Comparison of ENCODE assay signal across 11 cellular contexts in the genomic region with DNA sequence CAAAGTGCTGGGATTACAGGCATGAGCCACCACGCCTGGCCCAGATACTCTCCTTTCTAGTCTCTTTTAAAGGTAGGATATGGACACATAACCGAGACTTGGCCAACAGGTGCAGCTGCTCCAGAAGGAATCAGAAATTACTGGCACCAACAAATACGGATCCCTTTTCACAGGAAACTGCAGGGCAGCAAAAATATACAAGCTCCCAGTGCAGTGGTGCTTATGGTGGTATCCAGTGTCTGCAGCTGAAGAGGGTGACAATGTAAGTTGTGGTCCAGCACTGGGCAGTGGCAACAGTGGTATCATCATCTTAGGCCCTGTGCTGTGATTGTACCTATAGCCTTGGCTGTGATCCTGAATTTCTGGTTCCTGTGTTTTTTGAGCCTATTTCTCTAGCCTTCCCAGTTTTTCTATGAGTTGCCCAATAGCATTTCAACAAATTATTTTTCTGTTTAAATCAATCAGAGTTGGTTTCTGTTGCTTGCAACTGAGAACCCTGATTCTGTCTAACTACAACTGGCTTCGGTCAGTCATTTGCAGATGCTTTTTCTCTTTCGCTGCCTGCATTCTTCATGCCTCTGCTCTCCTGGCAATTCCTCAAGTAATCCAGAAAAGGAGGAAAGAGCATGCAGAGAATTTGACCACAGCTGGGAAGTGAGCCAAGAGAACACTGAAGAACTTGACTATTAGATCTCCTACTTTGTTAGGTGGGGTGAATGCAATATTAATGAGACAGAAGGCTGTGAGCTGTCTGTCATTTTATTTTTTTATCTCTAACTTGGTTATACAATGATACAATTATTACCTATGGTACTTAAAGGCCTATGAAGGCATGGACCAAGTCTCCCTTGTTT. TPM values are rescaled to one million over a fixed set of nuclear protein-coding genes. Genes with fewer than 3 reads are reported as not detected.
A peak's percentile ranks its signal among the peaks of the same experiment; 100 is the strongest.
DNase-seq lines count a peak whose midpoint lies in the region; ATAC-seq and TF ChIP-seq lines count a peak whose summit lies in the region.
"Had no signal": no experiment of that assay in that cellular context is flagged by ENCODE, and none has a peak within 500 bp of the region (broad histone marks: within the 10 kb centered on the region; RNA-seq: fewer than 3 reads in every experiment).

No MANE protein-coding gene starts in this region.

- no peak for ATAC-seq in HG03280 (IDR thresholded peaks at IDR 0.05; ENCODE audit: unreplicated experiment)

- H4K20me1 ChIP-seq in PC-9 (ENCODE audit: insufficient read depth) (no peaks in the 10 kb centered on the region), fibroblast of lung (ENCODE audit: control insufficient read depth, extremely low read depth, insufficient read depth, low read length) (no peaks in the 10 kb centered on the region)

- DNase-seq in ELR (ENCODE audit: low read depth) (peak; percentile 89), PC-9 (peak; percentile 74 to 91), fibroblast of lung (ENCODE audit: low read depth in 2 of 2) (peak; percentile 98 to 99), GM19240 (ENCODE audit: insufficient read length, low spot score) (no peak), DMS53 treated with DMSO at 0.1 percent for 48 hours (lab: John Stamatoyannopoulos, UW; ENCODE audit: unreplicated experiment) (no peak), activated gamma-delta T cell treated with Interleukin-2 at 50 U/mL for 16 hours (no peak)
- DNase-seq: activated B cell treated with CpG ODN at 0.5 μM for 24 hours; stimulated activated CD4-positive, alpha-beta T cell treated with anti-CD3 and anti-CD28 coated beads, Interleukin-15, amount 100 ng/mL, for 24 hours had no signal

- intact Hi-C loops in PC-9 (cut with micrococcal nuclease; ENCODE audit: unreplicated experiment): no loop called here

- no peak overlapping the region for H2AFZ ChIP-seq in PC-9
- H2AFZ ChIP-seq in fibroblast of lung (ENCODE audit: low read length): no peak overlapping the region

- H3K9ac ChIP-seq in fibroblast of lung (ENCODE audit: insufficient read depth, low read length): no peak overlapping the region
- H3K9ac ChIP-seq in rectal smooth muscle tissue (ENCODE audit: low read length): no peak overlapping the region

- TF ChIP-seq CTCF in PC-9 (conservative IDR thresholded peaks at IDR 0.05) (no peak), fibroblast of lung (conservative IDR thresholded peaks at IDR 0.05 in 1 of 2, IDR thresholded peaks at IDR 0.05 in 1 of 2; ENCODE audit: low read depth in 1 of 2, low read length in 2 of 2) (no peak)

- H3K9me3 ChIP-seq in PC-9 (ENCODE audit: insufficient read depth, low read depth) (no peaks in the 10 kb centered on the region), fibroblast of lung (ENCODE audit: control insufficient read depth, insufficient read depth, low read depth, low read length) (no peaks in the 10 kb centered on the region)

- H3K79me2 ChIP-seq in PC-9 (ENCODE audit: low read depth) (no peaks in the 10 kb centered on the region), fibroblast of lung (ENCODE audit: control insufficient read depth, insufficient read depth, low read length) (no peaks in the 10 kb centered on the region)

- H3F3A ChIP-seq in PC-9 (ENCODE audit: insufficient read depth, low read depth): peaks cover 69% of the 10 kb centered on the region

- POLR2A ChIA-PET in PC-9 (lab: Charles Lee; ENCODE audit: unreplicated experiment): interaction anchor here (0.5 to 0.6 kb wide), 3 partner anchors 249 to 1026 kb away, joined by 3 to 10 read pairs (median 5); no protein-coding TSS in a partner anchor

- peak overlapping the region; percentile 73 for H3K27ac ChIP-seq in PC-9
- H3K27ac ChIP-seq in fibroblast of lung (ENCODE audit: insufficient read depth, low read length): peak overlapping the region; percentile 56
- peak overlapping the region; percentile 44 for H3K27ac ChIP-seq in rectal smooth muscle tissue (ENCODE audit: low read depth, low read length)
- H3K27ac ChIP-seq: epithelial cell of prostate had no signal

- peaks cover 90% of the 10 kb centered on the region for H3K4me1 ChIP-seq in PC-9 (replicated peaks; ENCODE audit: insufficient read depth)
- H3K4me1 ChIP-seq in fibroblast of lung (ENCODE audit: control insufficient read depth, extremely low read depth, insufficient read depth, low read length): peaks cover 30% of the 10 kb centered on the region
- H3K4me1 ChIP-seq in rectal smooth muscle tissue (ENCODE audit: control insufficient read depth, insufficient read depth, low read length): peaks cover 14% of the 10 kb centered on the region

- no peaks in the 10 kb centered on the region for H3K9me2 ChIP-seq in PC-9 (ENCODE audit: insufficient read depth)

- CTCF ChIA-PET in PC-9 (lab: Charles Lee): interaction anchor here (0.8 kb wide), 1 partner anchor 43 kb away, joined by 3 read pairs; no protein-coding TSS in a partner anchor

- no TSS peak for BruUV-seq in PC-9 (replicated peaks; lab: Mats Ljungman, UMichigan)

- H3K36me3 ChIP-seq in PC-9 (ENCODE audit: low read depth) (no peaks in the 10 kb centered on the region), fibroblast of lung (ENCODE audit: control insufficient read depth, insufficient read depth, low read length) (no peaks in the 10 kb centered on the region), rectal smooth muscle tissue (ENCODE audit: control insufficient read depth, insufficient read depth, low read length) (no peaks in the 10 kb centered on the region)

- H3K4me3 ChIP-seq in PC-9 (no peak overlapping the region), fibroblast of lung (replicated peaks in 1 of 4; ENCODE audit: control extremely low read depth in 1 of 4, insufficient read depth in 1 of 4, low read depth in 3 of 4, low read length in 4 of 4) (no peak overlapping the region), rectal smooth muscle tissue (ENCODE audit: low read length) (no peak overlapping the region)

- H3K4me2 ChIP-seq in PC-9: peak overlapping the region; percentile 54
- peak overlapping the region; percentile 4 for H3K4me2 ChIP-seq in fibroblast of lung (ENCODE audit: extremely low read depth, insufficient read depth, low read length)

- H3K27me3 ChIP-seq in PC-9 (ENCODE audit: insufficient read depth, low read depth) (no peaks in the 10 kb centered on the region), fibroblast of lung (ENCODE audit: control insufficient read depth, insufficient read depth, low read length) (no peaks in the 10 kb centered on the region), rectal smooth muscle tissue (ENCODE audit: control insufficient read depth, insufficient read depth, low read length) (no peaks in the 10 kb centered on the region)

RNA-seq across cellular contexts. Expression of gene EML4, which starts 30.8 kb away (rescaled TPM):
- 52.0 and 64.1 TPM in 2 replicates for total RNA-seq in PC-9 (2021)
- total RNA-seq in fibroblast of lung: 30.8 and 49.5 TPM in 2 replicates
- 62.7 and 65.4 TPM in 2 replicates for polyA plus RNA-seq in fibroblast of lung
- 32.0 and 34.4 TPM in 2 replicates for polyA plus RNA-seq in fibroblast of lung (2012)
- 26.4 and 35.9 TPM in 2 replicates for polyA minus RNA-seq in fibroblast of lung (ENCODE audit: low replicate concordance)

Comparison
In these comparisons a context has a peak if more than half of its experiments do, and no peak if none do; other contexts are left out.
1. DNase-seq: peak in ELR (single experiment), PC-9 (2 of 2) and fibroblast of lung (2 of 2); none in GM19240 (single experiment), DMS53 treated with DMSO at 0.1 percent for 48 hours (single experiment) and activated gamma-delta T cell treated with Interleukin-2 at 50 U/mL for 16 hours (single experiment).
2. Peak in every context shown above with its lines, with median percentiles within 50 percentile points of each other: H3K27ac ChIP-seq.